Comparison of ENCODE assay signal across 28 cellular contexts in the genomic region with DNA sequence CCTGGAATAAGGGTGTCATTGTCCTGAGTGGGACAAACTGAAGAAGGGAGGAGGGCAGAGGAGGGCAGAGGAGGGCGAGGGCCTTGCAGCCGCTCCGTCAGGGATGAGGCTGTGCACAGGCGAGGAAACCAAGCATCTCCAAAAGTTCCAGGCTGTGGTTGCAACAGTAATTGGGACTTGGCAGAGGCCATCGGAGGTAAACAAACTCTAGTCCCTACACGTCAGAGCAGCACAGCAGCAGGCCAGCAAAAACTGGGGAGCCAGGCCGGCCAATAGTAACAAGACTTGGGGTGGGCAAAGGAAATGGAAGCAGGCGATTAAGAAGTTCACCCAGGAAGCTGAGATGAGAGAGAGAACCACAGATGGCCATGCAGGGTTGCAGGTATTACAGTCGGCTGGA.
DNase-seq lines count a peak whose midpoint lies in the region; ATAC-seq and TF ChIP-seq lines count a peak whose summit lies in the region.
"Had no signal": no experiment of that assay in that cellular context is flagged by ENCODE, and none has a peak within 500 bp of the region (broad histone marks: within the 10 kb centered on the region; RNA-seq: fewer than 3 reads in every experiment).

No MANE protein-coding gene starts in this region.

- no peaks in the 10 kb centered on the region for H3K36me3 ChIP-seq in esophagus muscularis mucosa
- H3K36me3 ChIP-seq in muscle layer of duodenum (ENCODE audit: control insufficient read depth in 1 of 2, insufficient read depth in 2 of 2, low read length in 2 of 2), result no peaks in the 10 kb centered on the region
- peaks cover 2 to 6% of the 10 kb centered on the region in 2 donors for H3K36me3 ChIP-seq in stomach smooth muscle (ENCODE audit: control insufficient read depth in 2 of 2, insufficient read depth in 2 of 2, low read length in 2 of 2)
- H3K36me3 ChIP-seq: HAP-1 had no signal

- no peak overlapping the region for H3K4me3 ChIP-seq in esophagus muscularis mucosa
- no peak overlapping the region for H3K4me3 ChIP-seq in muscle layer of duodenum (ENCODE audit: low read depth in 1 of 2, low read length in 2 of 2)
- H3K4me3 ChIP-seq in stomach smooth muscle (ENCODE audit: low read length in 2 of 2), result no peak overlapping the region
- H3K4me3 ChIP-seq: GM12878, HAP-1, SK-N-MC had no signal

- peak overlapping the region; percentile 56 to 68 for H3K9ac ChIP-seq in stomach smooth muscle (ENCODE audit: low read length in 2 of 2)

- no peak for ATAC-seq in GM21381 (IDR thresholded peaks at IDR 0.05; ENCODE audit: unreplicated experiment)
- no peak for ATAC-seq in HG02642 (IDR thresholded peaks at IDR 0.05; ENCODE audit: poor library complexity, unreplicated experiment)
- ATAC-seq in GM18909 (IDR thresholded peaks at IDR 0.05; ENCODE audit: poor library complexity, unreplicated experiment), result no peak
- ATAC-seq: GM12878; stimulated activated naive CD8-positive, alpha-beta T cell treated with anti-CD3 and anti-CD28 coated beads, Interleukin-15, Interleukin-2, amounts not matched to agents 100 U/mL and 50 U/mL, for 24 hours had no signal

- intact Hi-C loops in esophagus muscularis mucosa (cut with DNase I), result no loop called here

- H3K9me3 ChIP-seq in esophagus muscularis mucosa (no peaks in the 10 kb centered on the region), muscle layer of duodenum (ENCODE audit: control insufficient read depth in 1 of 2, low read length in 2 of 2) (no peaks in the 10 kb centered on the region), stomach smooth muscle (ENCODE audit: control insufficient read depth in 2 of 2, low read length in 2 of 2) (no peaks in the 10 kb centered on the region)
- H3K9me3 ChIP-seq: HAP-1 had no signal

- 76% methylated on average over 9 of the region's 9 CpGs for WGBS in esophagus muscularis mucosa

- H3K27me3 ChIP-seq in esophagus muscularis mucosa (no peaks in the 10 kb centered on the region), muscle layer of duodenum (ENCODE audit: low read depth, low read length) (no peaks in the 10 kb centered on the region), stomach smooth muscle (ENCODE audit: control insufficient read depth in 1 of 2, insufficient read depth in 2 of 2, low read length in 2 of 2) (no peaks in the 10 kb centered on the region)

- DNase-seq in H4 (ENCODE audit: low spot score) (peak; percentile 46), esophagus muscularis mucosa (ENCODE audit: extremely low spot score) (no peak), SKM-1 (lab: John Stamatoyannopoulos, UW; ENCODE audit: unreplicated experiment) (no peak)
- DNase-seq: activated CD4-positive, alpha-beta T cell treated with anti-CD3 and anti-CD28 coated beads for 4 hours; activated naive CD4-positive, alpha-beta T cell treated with anti-CD3 and anti-CD28 coated beads for 36 hours; activated T-cell treated with anti-CD3 and anti-CD28 coated beads, Interleukin-2, amount 50 U/mL, for 48 hours; anterior cingulate cortex; caudate nucleus; COR-L47; DND-41; Kasumi-1; NCI-H1048; NCI-H2029; NCI-H226; nucleus accumbens; stimulated activated CD4-positive, alpha-beta T cell treated with anti-CD3 and anti-CD28 coated beads, Interleukin-4, amount 100 ng/mL, for 4 hours; stimulated activated naive CD8-positive, alpha-beta T cell treated with anti-CD3 and anti-CD28 coated beads, Interleukin-15, Interleukin-2, amounts not matched to agents 100 U/mL and 50 U/mL, for 24 hours; T-helper 2 cell had no signal

- H3K4me1 ChIP-seq in esophagus muscularis mucosa (peaks cover 0 to 45% (median 39%) of the 10 kb centered on the region in 4 donors), muscle layer of duodenum (ENCODE audit: control insufficient read depth in 1 of 2, insufficient read depth in 2 of 2, low read length in 2 of 2) (peaks cover 4 to 15% of the 10 kb centered on the region in 2 donors), stomach smooth muscle (ENCODE audit: control insufficient read depth, insufficient read depth, low read length) (peaks cover 55% of the 10 kb centered on the region)
- H3K4me1 ChIP-seq: HAP-1 had no signal

- no peak for TF ChIP-seq EP300 in esophagus muscularis mucosa (IDR thresholded peaks at IDR 0.05)

- peak overlapping the region in 3 of 4 donors; percentile 33 to 52 (median 50) for H3K27ac ChIP-seq in esophagus muscularis mucosa (replicated peaks in 1 of 4)
- peak overlapping the region; percentile 35 for H3K27ac ChIP-seq in muscle layer of duodenum (ENCODE audit: low read length)
- peak overlapping the region; percentile 98 for H3K27ac ChIP-seq in stomach smooth muscle (ENCODE audit: low read length)
- H3K27ac ChIP-seq: HL-60, RWPE1, SK-N-MC had no signal

- no peak for TF ChIP-seq POLR2A in esophagus muscularis mucosa (IDR thresholded peaks at IDR 0.05; ENCODE audit: low read depth)

- no peak for TF ChIP-seq CTCF in esophagus muscularis mucosa (IDR thresholded peaks at IDR 0.05)

Comparison
In these comparisons a context has a peak if more than half of its experiments do, and no peak if none do; other contexts are left out.
1. H3K27ac ChIP-seq: peak in every context shown above with its lines; median percentile 98 in stomach smooth muscle; 50 in esophagus muscularis mucosa; 35 in muscle layer of duodenum.